Comparison of ENCODE assay signal across 17 cellular contexts in the genomic region with DNA sequence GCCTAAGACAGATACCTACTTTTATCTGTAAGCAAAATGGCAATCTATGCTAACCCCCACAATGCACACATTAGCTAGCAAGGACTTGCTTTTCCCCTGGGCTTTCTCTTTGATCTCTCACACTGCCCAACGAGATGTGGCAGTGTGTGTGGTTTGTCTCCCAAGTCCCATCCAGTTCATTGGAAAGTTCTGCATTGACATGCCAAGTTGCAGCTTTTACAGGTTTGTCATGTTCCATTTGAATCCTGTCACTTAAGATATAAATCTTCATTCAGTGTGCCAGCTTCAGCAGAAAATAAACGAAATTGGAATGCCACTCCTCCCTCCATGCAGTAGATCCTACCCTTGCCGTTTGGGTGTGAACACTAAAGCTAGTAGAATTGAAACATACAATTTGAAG.
A peak's percentile ranks its signal among the peaks of the same experiment; 100 is the strongest.
DNase-seq lines count a peak whose midpoint lies in the region; ATAC-seq, FAIRE-seq and TF ChIP-seq lines count a peak whose summit lies in the region.
"Had no signal": no experiment of that assay in that cellular context is flagged by ENCODE, and none has a peak within 500 bp of the region (broad histone marks: within the 10 kb centered on the region; RNA-seq: fewer than 3 reads in every experiment).

No MANE protein-coding gene starts in this region.

- peak; percentile 86 for DNase-seq in LNCaP clone FGC (ENCODE audit: low read depth)
- DNase-seq in K562 (ENCODE audit: extremely low read depth in 1 of 4, low spot score in 3 of 4), result no peak
- no peak for DNase-seq in nephron progenitor cell
- no peak for DNase-seq in NCI-H82 treated with DMSO at 0.1 percent for 48 hours (lab: John Stamatoyannopoulos, UW; ENCODE audit: unreplicated experiment)
- no peak for DNase-seq in endodermal cell
- DNase-seq: body of pancreas, DND-41, HCEC 1CT, lower lobe of right lung, NCI-H1048, NCI-H345, WERI-Rb-1 had no signal

- no peak for TF ChIP-seq CTCF in LNCaP clone FGC (IDR thresholded peaks at IDR 0.05; ENCODE audit: control insufficient read depth, extremely low read depth, insufficient read depth)
- TF ChIP-seq CTCF in K562 (IDR thresholded peaks at IDR 0.05 in 2 of 3, conservative IDR thresholded peaks at IDR 0.05 in 1 of 3; ENCODE audit: insufficient read depth in 2 of 3, low read depth in 1 of 3, low read length in 3 of 3), result no peak
- no peak for TF ChIP-seq CTCF in nephron progenitor cell (IDR thresholded peaks at IDR 0.05)
- TF ChIP-seq CTCF in endodermal cell (conservative IDR thresholded peaks at IDR 0.05), result no peak

- H4K20me1 ChIP-seq in BLaER1 (0 out of 2 replicates have a peak, but pooled peaks cover 9% of the 10 kb centered on the region), K562 (replicated peaks; ENCODE audit: control insufficient read depth, insufficient read depth, low read length) (no peaks in the 10 kb centered on the region)

- peak overlapping the region; percentile 35; the same call in 1 of the 2 replicates for H3K4me2 ChIP-seq in BLaER1
- H3K4me2 ChIP-seq in K562 (ENCODE audit: insufficient read depth, low read length), result no peak overlapping the region

- H3K27ac ChIP-seq in BLaER1, result no peak overlapping the region
- no peak overlapping the region for H3K27ac ChIP-seq in K562 (ENCODE audit: extremely low read depth, low read depth, low read length)
- H3K27ac ChIP-seq in endodermal cell (ENCODE audit: low read depth, low read length), result no peak overlapping the region
- H3K27ac ChIP-seq: body of pancreas, lower lobe of right lung, SJSA1, WERI-Rb-1 had no signal

- H3K4me1 Mint-ChIP-seq in nephron progenitor cell (peaks cover 22% of the 10 kb centered on the region), endodermal cell (peaks cover 5% of the 10 kb centered on the region)

- POLR2A ChIA-PET in K562 (lab: Yijun Ruan, JAX), result interaction anchor here (4.2 kb wide), 1 partner anchor 10 kb away, joined by 27 read pairs; no protein-coding TSS in a partner anchor

- no TSS peak for BruUV-seq in K562 (replicated peaks; lab: Mats Ljungman, UMichigan)

- peak; percentile 26 for FAIRE-seq in K562 (lab: Jason Lieb, UNC)

- H3K36me3 Mint-ChIP-seq in nephron progenitor cell (ENCODE audit: low read depth) (peaks cover 17% of the 10 kb centered on the region), endodermal cell (ENCODE audit: low read depth) (no peaks in the 10 kb centered on the region)

- 40% methylated on average over 3 of the region's 3 CpGs for WGBS in K562 (ENCODE audit: insufficient coverage, low coverage, missing lambda C conversion rate)
- 80 to 88% methylated on average over 1 to 3 of the region's 3 CpGs for WGBS in endodermal cell (ENCODE audit: insufficient coverage in 1 of 2, insufficient read length in 1 of 2), 2 experiments

- CTCF ChIA-PET in K562 (lab: Yijun Ruan, JAX; ENCODE audit: low intra/inter-chr PET ratio), result no interaction called here

- H3K9me3 ChIP-seq in BLaER1 (no peaks in the 10 kb centered on the region), K562 (replicated peaks; ENCODE audit: control insufficient read depth, insufficient read depth, low read depth, low read length) (no peaks in the 10 kb centered on the region), endodermal cell (ENCODE audit: control insufficient read depth, low read length) (no peaks in the 10 kb centered on the region)
- H3K9me3 ChIP-seq: body of pancreas, lower lobe of right lung, SJSA1 had no signal

- H3K27me3 Mint-ChIP-seq in nephron progenitor cell (ENCODE audit: low read depth, poor library complexity) (no peaks in the 10 kb centered on the region), endodermal cell (ENCODE audit: insufficient read depth) (no peaks in the 10 kb centered on the region)
- H3K27me3 Mint-ChIP-seq: IgD-negative memory B cell had no signal

- H3K4me3 Mint-ChIP-seq in nephron progenitor cell, result no peak overlapping the region
- no peak overlapping the region for H3K4me3 Mint-ChIP-seq in endodermal cell
- H3K4me3 Mint-ChIP-seq: IgD-negative memory B cell had no signal

- TF ChIP-seq POLR2A in K562 (conservative IDR thresholded peaks at IDR 0.05), result no peak

- H3K9ac ChIP-seq in BLaER1 (no peak overlapping the region), K562 (ENCODE audit: insufficient read depth in 1 of 2, low read depth in 2 of 2, low read length in 2 of 2) (no peak overlapping the region), endodermal cell (ENCODE audit: extremely low read depth, low read length, poor library complexity, severe bottlenecking) (no peak overlapping the region)

- no peaks in the 10 kb centered on the region for H3K79me2 ChIP-seq in K562 (ENCODE audit: control insufficient read depth, insufficient read depth, low read length)

- no peaks in the 10 kb centered on the region for H3K36me3 ChIP-seq in BLaER1
- H3K36me3 ChIP-seq in K562 (ENCODE audit: control insufficient read depth, insufficient read depth, low read length), result peaks cover 32% of the 10 kb centered on the region
- no peaks in the 10 kb centered on the region for H3K36me3 ChIP-seq in endodermal cell (ENCODE audit: control insufficient read depth, insufficient read depth, low read length)
- H3K36me3 ChIP-seq: lower lobe of right lung, SJSA1, WERI-Rb-1 had no signal

- no peaks in the 10 kb centered on the region for H3K9me3 Mint-ChIP-seq in nephron progenitor cell
- H3K9me3 Mint-ChIP-seq in endodermal cell, result no peaks in the 10 kb centered on the region
- H3K9me3 Mint-ChIP-seq: IgD-negative memory B cell had no signal

- H3K4me3 ChIP-seq in BLaER1 (no peak overlapping the region), LNCaP clone FGC (ENCODE audit: low read depth, low read length) (no peak overlapping the region), K562 (no peak overlapping the region), endodermal cell (ENCODE audit: low read length) (no peak overlapping the region)
- H3K4me3 ChIP-seq: body of pancreas, lower lobe of right lung, SJSA1 had no signal

- H2AFZ ChIP-seq in K562 (ENCODE audit: low read depth, low read length), result no peak overlapping the region

- intact Hi-C loops in K562 (cut with micrococcal nuclease), result no loop called here

- in situ Hi-C loops in K562 (cut with MboI), result no loop called here

- no peak for TF ChIP-seq EP300 in K562 (IDR thresholded peaks at IDR 0.05; ENCODE audit: low read length)

- H3K4me1 ChIP-seq in BLaER1, result peaks cover 43% of the 10 kb centered on the region
- H3K4me1 ChIP-seq in K562 (replicated peaks in 1 of 2; ENCODE audit: control insufficient read depth in 2 of 2, insufficient read depth in 2 of 2, low read length in 2 of 2), result peaks cover 0 to 23% of the 10 kb centered on the region in 2 experiments; a peak in 3 of 5 replicates
- no peaks in the 10 kb centered on the region for H3K4me1 ChIP-seq in endodermal cell (ENCODE audit: control insufficient read depth, insufficient read depth, low read length)

- H3K9me1 ChIP-seq in K562 (ENCODE audit: control insufficient read depth, insufficient read depth, low read length), result no peaks in the 10 kb centered on the region

- ATAC-seq in K562, result no peak
- ATAC-seq in HG03432 (IDR thresholded peaks at IDR 0.05; ENCODE audit: unreplicated experiment), result no peak
- ATAC-seq in GM21717 (IDR thresholded peaks at IDR 0.05; ENCODE audit: unreplicated experiment), result no peak
- ATAC-seq: body of pancreas, lower lobe of right lung had no signal

- H3K27ac Mint-ChIP-seq in nephron progenitor cell (peak overlapping the region; percentile 64), endodermal cell (no peak overlapping the region)

- H3K27me3 ChIP-seq in BLaER1 (peaks cover 4% of the 10 kb centered on the region; the same call in 1 of the 2 replicates), K562 (ENCODE audit: control insufficient read depth in 2 of 2, insufficient read depth in 2 of 2, low read length in 2 of 2) (no peaks in the 10 kb centered on the region), endodermal cell (ENCODE audit: control insufficient read depth, insufficient read depth, low read length, poor library complexity, severe bottlenecking) (no peaks in the 10 kb centered on the region)
- H3K27me3 ChIP-seq: body of pancreas, SJSA1 had no signal

- no peak for TF ChIP-seq RAD21 in K562 (CRISPR knock-in tag; conservative IDR thresholded peaks at IDR 0.05 in 1 of 2, IDR thresholded peaks at IDR 0.05 in 1 of 2)

TF ChIP-seq in K562, 482 proteins besides CTCF, POLR2A, EP300 and RAD21:
- TF ChIP-seq NBN (IDR thresholded peaks at IDR 0.05; ENCODE audit: low read depth), result no peak
- TF ChIP-seq ZKSCAN3 (CRISPR knock-in tag; IDR thresholded peaks at IDR 0.05), result no peak
